In genomic region chr7:102630622-102631021, GRCh38 we compare ENCODE assay signal across 1 cellular context.
TF ChIP-seq lines count a peak whose summit lies in the region.

No MANE protein-coding gene starts in this region.

TF ChIP-seq in endothelial cell of umbilical vein, 7 proteins besides CTCF, POLR2A, EP300 and RAD21:
- TF ChIP-seq GATA2 (IDR thresholded peaks at IDR 0.05; ENCODE audit: insufficient read depth, insufficient read length, low read depth, low read length), result peak; percentile 52
